ENCODE assay signal across 8 cellular contexts in the genomic region with DNA sequence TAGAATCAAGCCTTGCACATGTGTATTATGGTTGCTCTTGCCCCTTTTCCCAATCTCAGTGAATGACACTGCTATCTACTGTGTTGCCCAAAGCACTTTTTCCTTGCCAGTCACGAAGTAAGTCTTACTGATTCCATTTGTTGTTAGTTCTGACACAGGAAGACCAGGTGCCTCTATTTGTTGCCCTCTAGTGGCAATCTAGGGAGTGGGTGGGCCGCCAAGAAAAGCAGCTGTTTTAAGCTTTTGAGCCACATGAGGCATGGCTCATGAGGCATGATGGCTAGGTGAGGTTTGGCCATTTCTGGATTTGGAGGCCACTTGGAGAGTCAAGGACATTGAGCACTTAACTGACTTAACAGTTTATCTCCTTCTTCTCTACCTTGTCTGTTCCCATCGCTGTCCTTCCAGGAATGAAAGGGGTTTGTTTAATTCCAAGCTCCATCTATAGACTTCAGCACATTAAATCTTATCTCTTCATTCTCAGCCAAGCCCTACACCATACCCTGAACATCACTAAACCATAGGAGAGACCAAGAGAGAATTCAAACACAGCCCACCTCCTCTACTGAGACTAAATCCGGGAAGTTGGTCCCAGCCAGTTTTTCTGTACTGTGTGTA.
A peak's percentile ranks its signal among the peaks of the same experiment; 100 is the strongest.
DNase-seq lines count a peak whose midpoint lies in the region; ATAC-seq, FAIRE-seq and TF ChIP-seq lines count a peak whose summit lies in the region.

No MANE protein-coding gene starts in this region.

- H3K27me3 ChIP-seq in RWPE2 (ENCODE audit: insufficient read depth, poor library complexity, severe bottlenecking) (no peaks in the 10 kb centered on the region), hepatocyte (no peaks in the 10 kb centered on the region)

- WGBS in hepatocyte (ENCODE audit: low lambda C conversion rate, missing lambda C conversion rate): 61% methylated on average over 4 of the region's 4 CpGs

- H2AFZ ChIP-seq in hepatocyte: no peak overlapping the region

- H3K4me3 ChIP-seq in RWPE2 (ENCODE audit: severe bottlenecking) (no peak overlapping the region), hepatocyte (no peak overlapping the region)

- TF ChIP-seq CTCF in D721Med (IDR thresholded peaks at IDR 0.05; ENCODE audit: insufficient read depth, missing control alignments) (peak; percentile 72), RWPE2 (IDR thresholded peaks at IDR 0.05; ENCODE audit: poor library complexity, severe bottlenecking) (peak; percentile 91), hepatocyte (IDR thresholded peaks at IDR 0.05; ENCODE audit: poor library complexity) (peak; percentile 59)

- ATAC-seq in HG03354 (IDR thresholded peaks at IDR 0.05; ENCODE audit: poor library complexity, severe bottlenecking, unreplicated experiment) (peak; percentile 62), RWPE2 (ENCODE audit: low read depth) (peak; percentile 84; the same call in 2 of the 3 replicates), GM21447 (IDR thresholded peaks at IDR 0.05; ENCODE audit: unreplicated experiment) (no peak)

- H4K20me1 ChIP-seq in hepatocyte (ENCODE audit: insufficient read depth, poor library complexity, severe bottlenecking): no peaks in the 10 kb centered on the region

- H3K27ac ChIP-seq in RWPE2 (ENCODE audit: poor library complexity, severe bottlenecking) (no peak overlapping the region), hepatocyte (no peak overlapping the region)

- no peaks in the 10 kb centered on the region for H3K9me2 ChIP-seq in hepatocyte (replicated peaks; ENCODE audit: insufficient read depth)

- H3K4me1 ChIP-seq in RWPE2 (ENCODE audit: insufficient read depth, poor library complexity, severe bottlenecking) (no peaks in the 10 kb centered on the region), hepatocyte (ENCODE audit: insufficient read depth) (peaks cover 7% of the 10 kb centered on the region)

- no peaks in the 10 kb centered on the region for H3K79me2 ChIP-seq in hepatocyte

- H3K4me2 ChIP-seq in hepatocyte: no peak overlapping the region

- H3K36me3 ChIP-seq in RWPE2 (ENCODE audit: low read depth) (no peaks in the 10 kb centered on the region), hepatocyte (replicated peaks; ENCODE audit: insufficient read depth, low read depth) (no peaks in the 10 kb centered on the region)

- FAIRE-seq in D721Med (lab: Jason Lieb, UNC): no peak

- DNase-seq in D721Med (ENCODE audit: insufficient read length, low spot score): no peak
- DNase-seq in RWPE2 (ENCODE audit: low spot score): no peak
- DNase-seq in activated naive CD4-positive, alpha-beta T cell treated with Interleukin-2 at 50 U/mL for 16 hours: peak; percentile 58
- DNase-seq in hepatocyte (ENCODE audit: low spot score): peak; percentile 64
- DNase-seq in stimulated activated CD4-positive, alpha-beta T cell treated with anti-CD3 and anti-CD28 coated beads, Interleukin-1b, Interleukin-23, amount 100 ng/mL, for 48 hours: peak; percentile 47
- DNase-seq in NCI-H187 treated with DMSO at 0.1 percent for 48 hours (lab: John Stamatoyannopoulos, UW): no peak

- no peaks in the 10 kb centered on the region for H3K9me3 ChIP-seq in RWPE2 (ENCODE audit: severe bottlenecking)
- H3K9me3 ChIP-seq in hepatocyte (ENCODE audit: low read depth): no peaks in the 10 kb centered on the region

Comparison
In these comparisons a context has a peak if more than half of its experiments do, and no peak if none do; other contexts are left out.
1. DNase-seq: peak in activated naive CD4-positive, alpha-beta T cell treated with Interleukin-2 at 50 U/mL for 16 hours (single experiment), hepatocyte (single experiment) and stimulated activated CD4-positive, alpha-beta T cell treated with anti-CD3 and anti-CD28 coated beads, Interleukin-1b, Interleukin-23, amount 100 ng/mL, for 48 hours (single experiment); none in D721Med (single experiment), RWPE2 (single experiment) and NCI-H187 treated with DMSO at 0.1 percent for 48 hours (single experiment).
2. Peak in every context shown above with its lines, with median percentiles within 50 percentile points of each other: CTCF ChIP-seq.